ENCODE assay signal across 7 cellular contexts in the genomic region with DNA sequence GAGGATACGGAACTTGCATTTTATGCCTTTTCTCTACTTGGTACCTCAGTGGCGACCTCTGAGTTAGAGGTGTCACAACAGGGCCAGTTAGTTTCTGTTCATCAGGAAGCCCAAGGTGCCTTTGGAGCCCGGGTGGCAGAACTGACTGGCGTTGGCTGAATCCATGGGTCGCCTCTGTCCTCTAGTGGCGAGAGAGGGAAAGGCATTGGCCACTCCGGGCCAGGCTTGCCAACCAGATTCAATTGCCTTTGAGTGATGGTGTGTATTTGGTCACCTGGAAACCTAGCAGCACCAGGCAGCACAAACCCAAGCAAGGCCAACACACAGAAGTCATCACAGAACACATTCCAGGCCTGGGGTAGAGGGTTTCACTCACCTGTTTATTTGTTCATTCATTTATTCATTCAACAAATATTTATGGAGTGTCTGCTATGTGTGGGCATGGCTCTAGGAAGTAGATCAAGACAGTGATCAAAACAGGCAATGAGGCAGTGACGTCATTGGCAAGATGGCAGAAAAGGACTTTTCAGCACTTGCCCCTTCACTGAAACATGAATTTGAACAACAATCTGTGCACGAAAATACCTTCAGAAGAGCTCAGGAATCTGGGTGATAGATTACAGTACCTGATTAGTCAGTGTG. TPM values are rescaled to one million over a fixed set of nuclear protein-coding genes. Genes with fewer than 3 reads are reported as not detected.
DNase-seq lines count a peak whose midpoint lies in the region; ATAC-seq, FAIRE-seq and TF ChIP-seq lines count a peak whose summit lies in the region.

No MANE protein-coding gene starts in this region.

- no peak for FAIRE-seq in frontal cortex (lab: Jason Lieb, UNC)

- CTCF ChIA-PET in GM10248 (lab: Yijun Ruan, JAX), result interaction anchor here (0.6 to 3.4 kb wide), 17 partner anchors 10 to 154 kb away, joined by 3 to 90 read pairs (median 4); partner anchors contain the start of gene KCNA1

- DNase-seq in GM10248 (ENCODE audit: extremely low spot score), result peak; percentile 71
- DNase-seq in NCI-H510A (lab: John Stamatoyannopoulos, UW), result peak; percentile 13
- DNase-seq in activated T-cell treated with anti-CD3 and anti-CD28 coated beads, Interleukin-2, amount 50 U/mL, for 1 hour, result peak; percentile 29
- DNase-seq in frontal cortex (ENCODE audit: low spot score in 2 of 2), result peak; percentile 16 to 65
- peak in 46 of 56 donors; percentile 11 to 83 (median 43) for DNase-seq in nucleus accumbens (lab: John Stamatoyannopoulos, UW)
- no peak for DNase-seq in vagina (ENCODE audit: extremely low spot score in 2 of 2)

- H3K9me3 ChIP-seq in vagina, result no peaks in the 10 kb centered on the region

- H3K4me3 ChIP-seq in vagina, result no peak overlapping the region

- peak; percentile 99 for TF ChIP-seq CTCF in GM10248 (IDR thresholded peaks at IDR 0.05; ENCODE audit: control extremely low read depth, extremely low read depth, low read depth, missing control alignments)
- peak; percentile 50 to 78 (median 67) for TF ChIP-seq CTCF in vagina (IDR thresholded peaks at IDR 0.05)

- H3K4me1 ChIP-seq in vagina, result peaks cover 4% of the 10 kb centered on the region

- peak; percentile 63 for ATAC-seq in HG03135 (IDR thresholded peaks at IDR 0.05; ENCODE audit: unreplicated experiment)

- no peaks in the 10 kb centered on the region for H3K27me3 ChIP-seq in vagina

- intact Hi-C loops in vagina (cut with DNase I), result loop anchor here (10.0 kb wide), 1 partner anchor 148 kb away; no protein-coding TSS in a partner anchor

- no peaks in the 10 kb centered on the region for H3K36me3 ChIP-seq in vagina

- POLR2A ChIA-PET in GM10248 (lab: Yijun Ruan, JAX), result no interaction called here

- H3K27ac ChIP-seq in vagina, result no peak overlapping the region

- no peak for TF ChIP-seq POLR2A in vagina (IDR thresholded peaks at IDR 0.05)

RNA-seq across cellular contexts. Expression of gene KCNA5, which starts 40.5 kb away (rescaled TPM):
- 11.4 TPM for total RNA-seq in frontal cortex
- not detected for total RNA-seq in vagina

Comparison
In these comparisons a context has a peak if more than half of its experiments do, and no peak if none do; other contexts are left out.
1. DNase-seq: peak in GM10248 (single experiment), NCI-H510A (single experiment), activated T-cell treated with anti-CD3 and anti-CD28 coated beads, Interleukin-2, amount 50 U/mL, for 1 hour (single experiment), frontal cortex (2 of 2) and nucleus accumbens (46 of 56); none in vagina (0 of 2).